1 cellular context compared by ENCODE assay signal in the genomic region with DNA sequence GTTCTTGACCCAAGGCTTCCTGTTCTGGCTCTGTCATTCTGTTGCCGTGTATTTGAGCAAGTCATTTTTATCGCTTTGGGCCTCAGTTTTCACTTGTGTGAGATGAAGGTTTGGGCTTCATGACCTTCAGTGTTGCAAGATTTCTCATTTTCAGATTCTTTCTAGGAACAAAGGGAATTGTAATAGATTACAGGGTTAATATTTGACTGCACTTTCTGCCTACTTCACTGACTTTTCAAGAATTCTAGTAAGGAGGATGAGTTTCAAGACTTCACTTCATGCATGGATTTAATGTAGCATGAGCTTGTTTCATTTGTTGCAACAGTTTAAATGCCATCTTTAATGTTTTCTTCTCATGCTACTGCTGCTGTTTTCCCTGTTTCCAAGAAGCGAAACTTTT.
TF ChIP-seq lines count a peak whose summit lies in the region.

No MANE protein-coding gene starts in this region.

TF ChIP-seq in GM23338, 12 proteins besides CTCF, POLR2A, EP300 and RAD21 (continued from another document):
- TF ChIP-seq, protein P1, sequence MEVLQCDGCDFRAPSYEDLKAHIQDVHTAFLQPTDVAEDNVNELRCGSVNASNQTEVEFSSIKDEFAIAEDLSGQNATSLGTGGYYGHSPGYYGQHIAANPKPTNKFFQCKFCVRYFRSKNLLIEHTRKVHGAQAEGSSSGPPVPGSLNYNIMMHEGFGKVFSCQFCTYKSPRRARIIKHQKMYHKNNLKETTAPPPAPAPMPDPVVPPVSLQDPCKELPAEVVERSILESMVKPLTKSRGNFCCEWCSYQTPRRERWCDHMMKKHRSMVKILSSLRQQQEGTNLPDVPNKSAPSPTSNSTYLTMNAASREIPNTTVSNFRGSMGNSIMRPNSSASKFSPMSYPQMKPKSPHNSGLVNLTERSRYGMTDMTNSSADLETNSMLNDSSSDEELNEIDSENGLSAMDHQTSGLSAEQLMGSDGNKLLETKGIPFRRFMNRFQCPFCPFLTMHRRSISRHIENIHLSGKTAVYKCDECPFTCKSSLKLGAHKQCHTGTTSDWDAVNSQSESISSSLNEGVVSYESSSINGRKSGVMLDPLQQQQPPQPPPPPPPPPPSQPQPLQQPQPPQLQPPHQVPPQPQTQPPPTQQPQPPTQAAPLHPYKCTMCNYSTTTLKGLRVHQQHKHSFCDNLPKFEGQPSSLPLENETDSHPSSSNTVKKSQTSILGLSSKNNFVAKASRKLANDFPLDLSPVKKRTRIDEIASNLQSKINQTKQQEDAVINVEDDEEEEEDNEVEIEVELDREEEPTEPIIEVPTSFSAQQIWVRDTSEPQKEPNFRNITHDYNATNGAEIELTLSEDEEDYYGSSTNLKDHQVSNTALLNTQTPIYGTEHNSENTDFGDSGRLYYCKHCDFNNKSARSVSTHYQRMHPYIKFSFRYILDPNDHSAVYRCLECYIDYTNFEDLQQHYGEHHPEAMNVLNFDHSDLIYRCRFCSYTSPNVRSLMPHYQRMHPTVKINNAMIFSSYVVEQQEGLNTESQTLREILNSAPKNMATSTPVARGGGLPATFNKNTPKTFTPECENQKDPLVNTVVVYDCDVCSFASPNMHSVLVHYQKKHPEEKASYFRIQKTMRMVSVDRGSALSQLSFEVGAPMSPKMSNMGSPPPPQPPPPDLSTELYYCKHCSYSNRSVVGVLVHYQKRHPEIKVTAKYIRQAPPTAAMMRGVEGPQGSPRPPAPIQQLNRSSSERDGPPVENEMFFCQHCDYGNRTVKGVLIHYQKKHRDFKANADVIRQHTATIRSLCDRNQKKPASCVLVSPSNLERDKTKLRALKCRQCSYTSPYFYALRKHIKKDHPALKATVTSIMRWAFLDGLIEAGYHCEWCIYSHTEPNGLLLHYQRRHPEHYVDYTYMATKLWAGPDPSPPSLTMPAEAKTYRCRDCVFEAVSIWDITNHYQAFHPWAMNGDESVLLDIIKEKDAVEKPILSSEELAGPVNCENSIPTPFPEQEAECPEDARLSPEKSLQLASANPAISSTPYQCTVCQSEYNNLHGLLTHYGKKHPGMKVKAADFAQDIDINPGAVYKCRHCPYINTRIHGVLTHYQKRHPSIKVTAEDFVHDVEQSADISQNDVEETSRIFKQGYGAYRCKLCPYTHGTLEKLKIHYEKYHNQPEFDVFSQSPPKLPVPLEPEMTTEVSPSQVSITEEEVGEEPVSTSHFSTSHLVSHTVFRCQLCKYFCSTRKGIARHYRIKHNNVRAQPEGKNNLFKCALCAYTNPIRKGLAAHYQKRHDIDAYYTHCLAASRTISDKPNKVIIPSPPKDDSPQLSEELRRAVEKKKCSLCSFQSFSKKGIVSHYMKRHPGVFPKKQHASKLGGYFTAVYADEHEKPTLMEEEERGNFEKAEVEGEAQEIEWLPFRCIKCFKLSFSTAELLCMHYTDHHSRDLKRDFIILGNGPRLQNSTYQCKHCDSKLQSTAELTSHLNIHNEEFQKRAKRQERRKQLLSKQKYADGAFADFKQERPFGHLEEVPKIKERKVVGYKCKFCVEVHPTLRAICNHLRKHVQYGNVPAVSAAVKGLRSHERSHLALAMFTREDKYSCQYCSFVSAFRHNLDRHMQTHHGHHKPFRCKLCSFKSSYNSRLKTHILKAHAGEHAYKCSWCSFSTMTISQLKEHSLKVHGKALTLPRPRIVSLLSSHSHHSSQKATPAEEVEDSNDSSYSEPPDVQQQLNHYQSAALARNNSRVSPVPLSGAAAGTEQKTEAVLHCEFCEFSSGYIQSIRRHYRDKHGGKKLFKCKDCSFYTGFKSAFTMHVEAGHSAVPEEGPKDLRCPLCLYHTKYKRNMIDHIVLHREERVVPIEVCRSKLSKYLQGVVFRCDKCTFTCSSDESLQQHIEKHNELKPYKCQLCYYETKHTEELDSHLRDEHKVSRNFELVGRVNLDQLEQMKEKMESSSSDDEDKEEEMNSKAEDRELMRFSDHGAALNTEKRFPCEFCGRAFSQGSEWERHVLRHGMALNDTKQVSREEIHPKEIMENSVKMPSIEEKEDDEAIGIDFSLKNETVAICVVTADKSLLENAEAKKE (CRISPR knock-in tag; IDR thresholded peaks at IDR 0.05), result no peak
- no peak for TF ChIP-seq ZNF114 (CRISPR knock-in tag; IDR thresholded peaks at IDR 0.05)
- no peak for TF ChIP-seq EZH2 (IDR thresholded peaks at IDR 0.05; ENCODE audit: low read depth, unreplicated experiment)
